In genomic region chr1:32013386-32014198, GRCh38 we compare ENCODE assay signal across 8 cellular contexts. TPM values are rescaled to one million over a fixed set of nuclear protein-coding genes. Genes with fewer than 3 reads are reported as not detected.
DNase-seq lines count a peak whose midpoint lies in the region; ATAC-seq and TF ChIP-seq lines count a peak whose summit lies in the region.

Gene KHDRBS1 (plus strand): TSS chr1:32013868. CDS start chr1:32013996, 128 bp downstream.

- CTCF ChIA-PET in AG04450 (lab: Charles Lee) (interaction anchor here (0.7 to 5.7 kb wide), 3 partner anchors 10 to 156 kb away, joined by 4 to 34 read pairs (median 8); no protein-coding TSS in a partner anchor), WTC11 (lab: Charles Lee) (interaction anchor here (0.9 to 2.2 kb wide), 6 partner anchors 9 to 59 kb away, joined by 3 to 12 read pairs (median 4); partner anchors contain the start of gene TMEM39B)

- no peaks in the 10 kb centered on the region for H3K36me3 ChIP-seq in smooth muscle cell (ENCODE audit: low read depth)

- H3K9ac ChIP-seq in smooth muscle cell (ENCODE audit: low read depth): peak within 1 kb of the TSS; percentile 98

- 1% methylated on average over 64 of the region's 101 CpGs for WGBS in smooth muscle cell (ENCODE audit: low lambda C conversion rate)

- H3K4me2 ChIP-seq in smooth muscle cell: peak within 1 kb of the TSS; percentile 93

- H4K20me1 ChIP-seq in smooth muscle cell (ENCODE audit: low read depth): no peaks in the 10 kb centered on the region

- POLR2A ChIA-PET in AG04450 (lab: Yijun Ruan, JAX): interaction anchor here (0.5 to 1.6 kb wide), 28 partner anchors 8 to 1114 kb away, joined by 3 to 10 read pairs (median 4); partner anchors contain the start of genes COL16A1, PTP4A2 and TMEM39B
- POLR2A ChIA-PET in WTC11 (lab: Charles Lee): interaction anchor here (0.7 to 1.0 kb wide), 3 partner anchors 11 to 59 kb away, joined by 4 to 6 read pairs (median 5); partner anchors contain the start of gene TMEM39B

- DNase-seq in AG04450 (ENCODE audit: low read depth, low spot score) (peak; percentile 99), NCI-H226 (peak; percentile 98), WTC11 (ENCODE audit: low spot score) (peak; percentile 96), cardiac fibroblast (ENCODE audit: low read depth in 2 of 2) (peak; percentile 99), iPS-NIHi7 (ENCODE audit: extremely low spot score) (peak; percentile 99), smooth muscle cell (lab: John Stamatoyannopoulos, UW; ENCODE audit: unreplicated experiment) (peak; percentile 94)

- H3K36me3 Mint-ChIP-seq in WTC11: peaks cover 26% of the 10 kb centered on the region

- H3K27me3 Mint-ChIP-seq in WTC11 (ENCODE audit: low read depth): peaks cover 9% of the 10 kb centered on the region

- no peaks in the 10 kb centered on the region for H3K27me3 ChIP-seq in AG04450 (ENCODE audit: control insufficient read depth, insufficient read depth, low read length)
- H3K27me3 ChIP-seq in smooth muscle cell (ENCODE audit: low read depth): no peaks in the 10 kb centered on the region

- H3K9me3 ChIP-seq in AG04450 (ENCODE audit: control insufficient read depth, insufficient read depth, low read length) (peaks cover 2% of the 10 kb centered on the region; the same call in 1 of the 2 replicates), smooth muscle cell (replicated peaks; ENCODE audit: low read depth) (no peaks in the 10 kb centered on the region)

- H3K4me3 Mint-ChIP-seq in WTC11: peak within 1 kb of the TSS; percentile 98

- H3K27ac Mint-ChIP-seq in WTC11: peak within 1 kb of the TSS; percentile 99

- H3F3A ChIP-seq in smooth muscle cell (ENCODE audit: low read depth): no peaks in the 10 kb centered on the region

- H3K4me3 ChIP-seq in AG04450 (ENCODE audit: low read depth, low read length): peak within 1 kb of the TSS; percentile 99
- peak within 1 kb of the TSS; percentile 99 to 100 for H3K4me3 ChIP-seq in cardiac fibroblast (replicated peaks in 1 of 2; ENCODE audit: low read depth in 2 of 2, low read length in 2 of 2)
- peak within 1 kb of the TSS; percentile 90 for H3K4me3 ChIP-seq in smooth muscle cell

- peak; percentile 89 for ATAC-seq in GM18909 (IDR thresholded peaks at IDR 0.05; ENCODE audit: poor library complexity, unreplicated experiment)
- peak; percentile 80 for ATAC-seq in HG03175 (IDR thresholded peaks at IDR 0.05; ENCODE audit: unreplicated experiment)
- peak; percentile 87 for ATAC-seq in WTC11

- H3K27ac ChIP-seq in AG04450 (ENCODE audit: low read depth, low read length) (peak within 1 kb of the TSS; percentile 96), smooth muscle cell (ENCODE audit: low read depth) (peak within 1 kb of the TSS; percentile 97)

- no peaks in the 10 kb centered on the region for H3K9me3 Mint-ChIP-seq in WTC11

- H3K4me1 ChIP-seq in smooth muscle cell (ENCODE audit: low read depth): peaks cover 24% of the 10 kb centered on the region

- TF ChIP-seq CTCF in AG04450 (IDR thresholded peaks at IDR 0.05; ENCODE audit: low read depth, low read length): no peak
- TF ChIP-seq CTCF in WTC11 (IDR thresholded peaks at IDR 0.05): no peak
- no peak for TF ChIP-seq CTCF in cardiac fibroblast (IDR thresholded peaks at IDR 0.05; ENCODE audit: low read depth, low read length)
- no peak for TF ChIP-seq CTCF in smooth muscle cell (IDR thresholded peaks at IDR 0.05; ENCODE audit: borderline replicate concordance, insufficient read depth, poor library complexity, severe bottlenecking)

- peaks cover 49% of the 10 kb centered on the region for H3K79me2 ChIP-seq in smooth muscle cell (ENCODE audit: low read depth)

- peaks cover 27% of the 10 kb centered on the region for H3K4me1 Mint-ChIP-seq in WTC11

- H2AFZ ChIP-seq in smooth muscle cell (ENCODE audit: low read depth): peak within 1 kb of the TSS; percentile 83

TF ChIP-seq in WTC11, 78 proteins besides CTCF, POLR2A, EP300 and RAD21 (continues in another document):
- TF ChIP-seq RORB (CRISPR knock-in tag; IDR thresholded peaks at IDR 0.05) (no peak), NR2C2 (CRISPR knock-in tag; IDR thresholded peaks at IDR 0.05) (no peak), ZNF281 (CRISPR knock-in tag; IDR thresholded peaks at IDR 0.05) (no peak), STAT6 (CRISPR knock-in tag; conservative IDR thresholded peaks at IDR 0.05; ENCODE audit: low read depth) (no peak), ZSCAN18 (CRISPR knock-in tag; IDR thresholded peaks at IDR 0.05) (no peak), ELF4 (CRISPR knock-in tag; IDR thresholded peaks at IDR 0.05; ENCODE audit: low read depth) (no peak), ZNF425 (CRISPR knock-in tag; conservative IDR thresholded peaks at IDR 0.05) (no peak), NFE2L1 (CRISPR knock-in tag; IDR thresholded peaks at IDR 0.05) (no peak), FOXK1 (CRISPR knock-in tag; IDR thresholded peaks at IDR 0.05) (peak; percentile 57), IRF2 (CRISPR knock-in tag; IDR thresholded peaks at IDR 0.05; ENCODE audit: borderline replicate concordance, low read depth) (no peak)

RNA-seq across cellular contexts. Expression of gene KHDRBS1, which starts in this region (rescaled TPM):
- polyA plus RNA-seq in AG04450 (2011; rRNA removed): 76.2 and 76.6 TPM in 2 replicates
- polyA minus RNA-seq in AG04450 (2011; rRNA and poly(A)+ RNA removed): 49.0 and 51.5 TPM in 2 replicates
- total RNA-seq in WTC11 (2021): 254 to 264 TPM (median 256 TPM) in 3 replicates
- 80.4 and 90.6 TPM in 2 replicates for total RNA-seq in smooth muscle cell
- 85.0 and 86.5 TPM in 2 replicates for polyA plus RNA-seq in smooth muscle cell

Comparison
In these comparisons a context has a peak if more than half of its experiments do, and no peak if none do; other contexts are left out.
1. Peak in every context shown above with its lines: DNase-seq, ATAC-seq, H3K4me3 ChIP-seq and H3K27ac ChIP-seq.